ENCODE assay signal across 16 cellular contexts in genomic region chr3:115877647-115877934, GRCh38.
DNase-seq lines count a peak whose midpoint lies in the region; ATAC-seq and TF ChIP-seq lines count a peak whose summit lies in the region.
"Had no signal": no experiment of that assay in that cellular context is flagged by ENCODE, and none has a peak within 500 bp of the region (broad histone marks: within the 10 kb centered on the region; RNA-seq: fewer than 3 reads in every experiment).

No MANE protein-coding gene starts in this region.

- no peak for DNase-seq in GM23248
- no peak for DNase-seq in brain microvascular endothelial cell
- DNase-seq in hepatocyte (ENCODE audit: low spot score) = no peak
- no peak for DNase-seq in 8988T
- DNase-seq in PC-9 = no peak
- no peak for DNase-seq in stimulated activated effector memory CD8-positive, alpha-beta T cell treated with anti-CD3 and anti-CD28 coated beads, Interleukin-12 subunit alpha, Interleukin-12 subunit beta, amount 100 ng/mL, for 72 hours (ENCODE audit: low spot score in 2 of 2)
- DNase-seq: activated CD4-positive, CD25-positive, alpha-beta regulatory T cell treated with anti-CD3 and anti-CD28 coated beads, Interleukin-2, amount 50 U/mL, for 72 hours; cerebellar nuclear complex had no signal

- intact Hi-C loops in PC-9 (cut with micrococcal nuclease; ENCODE audit: unreplicated experiment) = no loop called here

- no peaks in the 10 kb centered on the region; the same call in 1 of the 2 replicates for H3K9me2 ChIP-seq in GM23248 (ENCODE audit: insufficient read depth)
- no peaks in the 10 kb centered on the region for H3K9me2 ChIP-seq in hepatocyte (replicated peaks; ENCODE audit: insufficient read depth)
- H3K9me2 ChIP-seq in PC-9 (ENCODE audit: insufficient read depth) = no peaks in the 10 kb centered on the region

- peak overlapping the region; percentile 53 for H3K9ac ChIP-seq in GM23248
- peak overlapping the region in 1 of 2 donors; percentile 22 for H3K9ac ChIP-seq in stomach smooth muscle (ENCODE audit: low read length in 2 of 2)

- no peaks in the 10 kb centered on the region for H3K9me3 Mint-ChIP-seq in stimulated activated effector memory CD8-positive, alpha-beta T cell treated with anti-CD3 and anti-CD28 coated beads, Interleukin-12 subunit alpha, Interleukin-12 subunit beta, amount 100 ng/mL, for 72 hours
- H3K9me3 Mint-ChIP-seq: activated T-helper 2 cell treated with anti-CD3 and anti-CD28 coated beads, Interferon-gamma antibody, Interleukin-2, Interleukin-4, amounts not matched to agents 10 μg/mL and 5 μg/mL and 100 μg/mL, durations not matched to agents 14 hours and 24 hours and 36 hours; stimulated activated memory B cell treated with anti-CD40 and anti-IgM and Interleukin-4, amounts not matched to agents 10 μg/mL and 1 μg/mL and 100 μg/mL, for 72 hours; T-helper 2 cell treated with Interferon-gamma antibody and Interleukin-4, amounts not matched to agents 5 μg/mL and 100 μg/mL, for 36 hours had no signal

- H3K79me2 ChIP-seq in GM23248 (ENCODE audit: insufficient read depth) (no peaks in the 10 kb centered on the region), hepatocyte (no peaks in the 10 kb centered on the region), PC-9 (ENCODE audit: low read depth) (no peaks in the 10 kb centered on the region)

- H4K20me1 ChIP-seq in GM23248 (ENCODE audit: insufficient read depth) (no peaks in the 10 kb centered on the region), hepatocyte (ENCODE audit: insufficient read depth, poor library complexity, severe bottlenecking) (no peaks in the 10 kb centered on the region), PC-9 (ENCODE audit: insufficient read depth) (no peaks in the 10 kb centered on the region; the same call in 1 of the 2 replicates)

- ATAC-seq in GM21526 (IDR thresholded peaks at IDR 0.05; ENCODE audit: low FRiP score, unreplicated experiment) = no peak
- ATAC-seq in stimulated activated effector memory CD8-positive, alpha-beta T cell treated with anti-CD3 and anti-CD28 coated beads, Interleukin-12 subunit alpha, Interleukin-12 subunit beta, amount 100 ng/mL, for 72 hours = no peak
- ATAC-seq: stimulated activated memory B cell treated with anti-CD40 and anti-IgM and Interleukin-4, amounts not matched to agents 10 μg/mL and 1 μg/mL and 100 μg/mL, for 72 hours had no signal

- TF ChIP-seq CTCF in brain microvascular endothelial cell (IDR thresholded peaks at IDR 0.05; ENCODE audit: low read depth, low read length, missing control alignments) = no peak
- no peak for TF ChIP-seq CTCF in hepatocyte (IDR thresholded peaks at IDR 0.05; ENCODE audit: poor library complexity)
- no peak for TF ChIP-seq CTCF in PC-9 (conservative IDR thresholded peaks at IDR 0.05)

- H3K4me3 ChIP-seq in GM23248 = peak overlapping the region; percentile 61
- H3K4me3 ChIP-seq in brain microvascular endothelial cell (ENCODE audit: low read depth, low read length) = peak overlapping the region; percentile 5
- no peak overlapping the region for H3K4me3 ChIP-seq in hepatocyte
- peak overlapping the region; percentile 31 to 57 for H3K4me3 ChIP-seq in stomach smooth muscle (ENCODE audit: low read length in 2 of 2)
- no peak overlapping the region for H3K4me3 ChIP-seq in PC-9
- H3K4me3 ChIP-seq: smooth muscle cell had no signal

- H3K4me1 Mint-ChIP-seq in stimulated activated effector memory CD8-positive, alpha-beta T cell treated with anti-CD3 and anti-CD28 coated beads, Interleukin-12 subunit alpha, Interleukin-12 subunit beta, amount 100 ng/mL, for 72 hours = no peaks in the 10 kb centered on the region
- H3K4me1 Mint-ChIP-seq: B cell; stimulated activated memory B cell treated with anti-CD40 and anti-IgM and Interleukin-4, amounts not matched to agents 10 μg/mL and 1 μg/mL and 100 μg/mL, for 72 hours had no signal

- no peaks in the 10 kb centered on the region for H3K36me3 Mint-ChIP-seq in stimulated activated effector memory CD8-positive, alpha-beta T cell treated with anti-CD3 and anti-CD28 coated beads, Interleukin-12 subunit alpha, Interleukin-12 subunit beta, amount 100 ng/mL, for 72 hours
- H3K36me3 Mint-ChIP-seq: stimulated activated memory B cell treated with anti-CD40 and anti-IgM and Interleukin-4, amounts not matched to agents 10 μg/mL and 1 μg/mL and 100 μg/mL, for 72 hours had no signal

- in situ Hi-C loops in GM23248 (cut with MboI) (no loop called here), brain microvascular endothelial cell (cut with HindIII; ENCODE audit: low pct_ligation_motif_present, low sequenced_read_pairs) (no loop called here)

- 27 to 42% methylated on average over 2 of the region's 2 CpGs for WGBS in GM23248 (ENCODE audit: low coverage in 1 of 2, low lambda C conversion rate in 2 of 2, missing lambda C conversion rate in 2 of 2), 2 experiments
- 74% methylated on average over 2 of the region's 2 CpGs for WGBS in hepatocyte (ENCODE audit: low lambda C conversion rate, missing lambda C conversion rate)

- peak overlapping the region; percentile 79 for H2AFZ ChIP-seq in GM23248
- no peak overlapping the region for H2AFZ ChIP-seq in hepatocyte
- no peak overlapping the region for H2AFZ ChIP-seq in PC-9

- H3K27ac Mint-ChIP-seq in stimulated activated effector memory CD8-positive, alpha-beta T cell treated with anti-CD3 and anti-CD28 coated beads, Interleukin-12 subunit alpha, Interleukin-12 subunit beta, amount 100 ng/mL, for 72 hours = no peak overlapping the region
- H3K27ac Mint-ChIP-seq: activated T-helper 2 cell treated with anti-CD3 and anti-CD28 coated beads, Interferon-gamma antibody, Interleukin-2, Interleukin-4, amounts not matched to agents 10 μg/mL and 5 μg/mL and 100 μg/mL, durations not matched to agents 14 hours and 24 hours and 36 hours; B cell; stimulated activated memory B cell treated with anti-CD40 and anti-IgM and Interleukin-4, amounts not matched to agents 10 μg/mL and 1 μg/mL and 100 μg/mL, for 72 hours; T-helper 2 cell treated with Interferon-gamma antibody and Interleukin-4, amounts not matched to agents 5 μg/mL and 100 μg/mL, for 36 hours had no signal

- CTCF ChIA-PET in PC-9 (lab: Charles Lee) = no interaction called here

- H3K9me3 ChIP-seq in GM23248 (ENCODE audit: low read depth) (no peaks in the 10 kb centered on the region), hepatocyte (ENCODE audit: low read depth) (no peaks in the 10 kb centered on the region), stomach smooth muscle (ENCODE audit: control insufficient read depth in 2 of 2, low read length in 2 of 2) (no peaks in the 10 kb centered on the region), PC-9 (ENCODE audit: insufficient read depth, low read depth) (no peaks in the 10 kb centered on the region)
- H3K9me3 ChIP-seq: adrenal gland had no signal

- H3F3A ChIP-seq in GM23248 (ENCODE audit: insufficient read depth) (no peaks in the 10 kb centered on the region), PC-9 (ENCODE audit: insufficient read depth, low read depth) (no peaks in the 10 kb centered on the region)

- H3K27me3 ChIP-seq in GM23248 (replicated peaks; ENCODE audit: insufficient read depth) (no peaks in the 10 kb centered on the region), brain microvascular endothelial cell (replicated peaks) (no peaks in the 10 kb centered on the region), hepatocyte (no peaks in the 10 kb centered on the region), stomach smooth muscle (ENCODE audit: control insufficient read depth in 1 of 2, insufficient read depth in 2 of 2, low read length in 2 of 2) (no peaks in the 10 kb centered on the region), PC-9 (ENCODE audit: insufficient read depth, low read depth) (no peaks in the 10 kb centered on the region)
- H3K27me3 ChIP-seq: adrenal gland had no signal

- BruUV-seq in PC-9 (replicated peaks; lab: Mats Ljungman, UMichigan) = no TSS peak

- H3K4me2 ChIP-seq in GM23248 (ENCODE audit: unreplicated experiment) (peak overlapping the region; percentile 75), hepatocyte (peak overlapping the region; percentile 7), PC-9 (no peak overlapping the region)
- H3K4me2 ChIP-seq: smooth muscle cell had no signal

- no peaks in the 10 kb centered on the region for H3K36me3 ChIP-seq in GM23248 (ENCODE audit: low read depth)
- no peaks in the 10 kb centered on the region for H3K36me3 ChIP-seq in brain microvascular endothelial cell (replicated peaks)
- no peaks in the 10 kb centered on the region for H3K36me3 ChIP-seq in hepatocyte (replicated peaks; ENCODE audit: insufficient read depth, low read depth)
- H3K36me3 ChIP-seq in stomach smooth muscle (ENCODE audit: control insufficient read depth in 2 of 2, insufficient read depth in 2 of 2, low read length in 2 of 2) = no peaks in the 10 kb centered on the region
- H3K36me3 ChIP-seq in PC-9 (ENCODE audit: low read depth) = no peaks in the 10 kb centered on the region
- H3K36me3 ChIP-seq: adrenal gland had no signal

- H3K27ac ChIP-seq in GM23248 (no peak overlapping the region), brain microvascular endothelial cell (no peak overlapping the region), hepatocyte (no peak overlapping the region), stomach smooth muscle (ENCODE audit: low read length) (no peak overlapping the region), PC-9 (no peak overlapping the region)
- H3K27ac ChIP-seq: adrenal gland had no signal

- no peak overlapping the region for H3K4me3 Mint-ChIP-seq in stimulated activated effector memory CD8-positive, alpha-beta T cell treated with anti-CD3 and anti-CD28 coated beads, Interleukin-12 subunit alpha, Interleukin-12 subunit beta, amount 100 ng/mL, for 72 hours
- H3K4me3 Mint-ChIP-seq: B cell; stimulated activated memory B cell treated with anti-CD40 and anti-IgM and Interleukin-4, amounts not matched to agents 10 μg/mL and 1 μg/mL and 100 μg/mL, for 72 hours; T-helper 2 cell treated with Interferon-gamma antibody and Interleukin-4, amounts not matched to agents 5 μg/mL and 100 μg/mL, for 36 hours had no signal

- POLR2A ChIA-PET in PC-9 (lab: Charles Lee; ENCODE audit: unreplicated experiment) = no interaction called here

- H3K4me1 ChIP-seq in GM23248 (ENCODE audit: insufficient read depth) (0 out of 2 replicates have a peak, but pooled peaks cover 4% of the 10 kb centered on the region), hepatocyte (ENCODE audit: insufficient read depth) (no peaks in the 10 kb centered on the region), stomach smooth muscle (ENCODE audit: control insufficient read depth, insufficient read depth, low read length) (no peaks in the 10 kb centered on the region), PC-9 (replicated peaks; ENCODE audit: insufficient read depth) (no peaks in the 10 kb centered on the region)

Comparison
In these comparisons a context has a peak if more than half of its experiments do, and no peak if none do; other contexts are left out.
1. H3K4me3 ChIP-seq: peak in GM23248 (single experiment), brain microvascular endothelial cell (single experiment) and stomach smooth muscle (2 of 2); none in hepatocyte (single experiment) and PC-9 (single experiment).